In the genomic region with DNA sequence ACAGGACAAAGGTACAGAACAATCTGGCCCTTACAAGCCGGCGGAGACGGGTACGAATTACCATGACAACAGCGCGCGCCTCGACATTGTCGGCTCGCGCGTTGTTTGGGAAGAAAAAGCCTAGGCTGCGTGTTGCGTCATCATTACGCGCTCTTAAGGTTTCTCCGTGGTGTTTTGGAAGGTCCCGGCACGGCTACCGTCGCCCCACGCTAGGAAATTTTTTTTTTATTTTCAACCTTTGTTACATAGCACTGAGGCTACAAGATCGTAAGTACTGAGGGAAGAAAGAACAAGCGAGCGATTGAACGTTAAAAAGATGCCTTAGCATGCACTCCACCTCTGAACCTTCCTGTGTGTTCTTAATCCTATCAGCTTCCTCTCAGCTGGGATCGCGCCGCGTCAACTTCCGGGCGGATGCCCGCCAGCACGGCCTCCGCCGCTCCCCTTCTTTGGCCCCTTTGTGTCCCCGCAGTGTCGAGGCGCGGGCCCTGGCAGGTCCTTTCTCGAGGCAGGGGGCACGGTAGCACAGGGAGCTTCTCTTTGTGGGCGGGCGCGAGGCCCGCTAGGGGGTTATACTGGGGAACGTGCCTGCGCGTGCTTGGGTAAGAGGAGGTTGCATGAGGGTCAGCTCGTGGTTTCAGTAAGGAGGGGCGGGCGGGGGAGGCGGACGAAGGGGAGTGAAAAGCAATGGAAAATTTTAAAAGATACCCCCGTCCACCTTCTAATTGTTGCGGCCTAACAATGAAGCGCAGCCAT, we compare ENCODE assay signal across 8 cellular contexts. TPM values are rescaled to one million over a fixed set of nuclear protein-coding genes. Genes with fewer than 3 reads are reported as not detected.
DNase-seq lines count a peak whose midpoint lies in the region; ATAC-seq, FAIRE-seq and TF ChIP-seq lines count a peak whose summit lies in the region.

A gene with protein sequence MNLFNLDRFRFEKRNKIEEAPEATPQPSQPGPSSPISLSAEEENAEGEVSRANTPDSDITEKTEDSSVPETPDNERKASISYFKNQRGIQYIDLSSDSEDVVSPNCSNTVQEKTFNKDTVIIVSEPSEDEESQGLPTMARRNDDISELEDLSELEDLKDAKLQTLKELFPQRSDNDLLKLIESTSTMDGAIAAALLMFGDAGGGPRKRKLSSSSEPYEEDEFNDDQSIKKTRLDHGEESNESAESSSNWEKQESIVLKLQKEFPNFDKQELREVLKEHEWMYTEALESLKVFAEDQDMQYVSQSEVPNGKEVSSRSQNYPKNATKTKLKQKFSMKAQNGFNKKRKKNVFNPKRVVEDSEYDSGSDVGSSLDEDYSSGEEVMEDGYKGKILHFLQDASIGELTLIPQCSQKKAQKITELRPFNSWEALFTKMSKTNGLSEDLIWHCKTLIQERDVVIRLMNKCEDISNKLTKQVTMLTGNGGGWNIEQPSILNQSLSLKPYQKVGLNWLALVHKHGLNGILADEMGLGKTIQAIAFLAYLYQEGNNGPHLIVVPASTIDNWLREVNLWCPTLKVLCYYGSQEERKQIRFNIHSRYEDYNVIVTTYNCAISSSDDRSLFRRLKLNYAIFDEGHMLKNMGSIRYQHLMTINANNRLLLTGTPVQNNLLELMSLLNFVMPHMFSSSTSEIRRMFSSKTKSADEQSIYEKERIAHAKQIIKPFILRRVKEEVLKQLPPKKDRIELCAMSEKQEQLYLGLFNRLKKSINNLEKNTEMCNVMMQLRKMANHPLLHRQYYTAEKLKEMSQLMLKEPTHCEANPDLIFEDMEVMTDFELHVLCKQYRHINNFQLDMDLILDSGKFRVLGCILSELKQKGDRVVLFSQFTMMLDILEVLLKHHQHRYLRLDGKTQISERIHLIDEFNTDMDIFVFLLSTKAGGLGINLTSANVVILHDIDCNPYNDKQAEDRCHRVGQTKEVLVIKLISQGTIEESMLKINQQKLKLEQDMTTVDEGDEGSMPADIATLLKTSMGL (plus strand): TSS at position 397 of the 756 bp plus-strand sequence. CDS start 530 bp downstream, outside the sequence.

- H4K20me1 ChIP-seq in OCI-LY1 (ENCODE audit: insufficient read depth, low read length) (no peaks in the 10 kb centered on the region), endothelial cell of umbilical vein (replicated peaks; ENCODE audit: control insufficient read depth, extremely low read depth, insufficient read depth, low read length) (no peaks in the 10 kb centered on the region)

- dilution Hi-C loops in endothelial cell of umbilical vein (cut with MboI; ENCODE audit: extremely low pct_ligation_motif_present, low sequenced_read_pairs), result no loop called here

- CTCF ChIA-PET in Calu3 (lab: Charles Lee), result no interaction called here
- CTCF ChIA-PET in endothelial cell of umbilical vein (lab: Charles Lee), result no interaction called here

- no peaks in the 10 kb centered on the region for H3K27me3 ChIP-seq in HUES64 (ENCODE audit: insufficient read depth, low read length)
- H3K27me3 ChIP-seq in OCI-LY1 (ENCODE audit: insufficient read depth, low read length), result no peaks in the 10 kb centered on the region
- H3K27me3 ChIP-seq in endothelial cell of umbilical vein (ENCODE audit: control insufficient read depth in 2 of 2, insufficient read depth in 2 of 2, low read length in 2 of 2), result no peaks in the 10 kb centered on the region

- peaks cover 38% of the 10 kb centered on the region for H3K36me3 ChIP-seq in HUES64 (ENCODE audit: insufficient read depth, low read length)
- H3K36me3 ChIP-seq in OCI-LY1 (ENCODE audit: insufficient read depth, low read length), result peaks cover 33% of the 10 kb centered on the region
- H3K36me3 ChIP-seq in endothelial cell of umbilical vein (ENCODE audit: control insufficient read depth in 2 of 2, extremely low read depth in 1 of 2, insufficient read depth in 2 of 2, low read length in 2 of 2), result peaks cover under 1 to 5% of the 10 kb centered on the region in 2 experiments

- H3K27me3 Mint-ChIP-seq in Calu3 (ENCODE audit: unreplicated experiment), result no peaks in the 10 kb centered on the region

- POLR2A ChIA-PET in endothelial cell of umbilical vein (lab: Charles Lee), result interaction anchor here (0.6 to 0.7 kb wide), 3 partner anchors 111 to 911 kb away, joined by 3 to 4 read pairs (median 3); no protein-coding TSS in a partner anchor

- under 1% methylated on average over 56 of the region's 57 CpGs for WGBS in HUES64

- peak within 1 kb of the TSS; percentile 87 for H3K27ac ChIP-seq in HUES64 (ENCODE audit: low read depth, low read length)
- H3K27ac ChIP-seq in OCI-LY1 (ENCODE audit: low read depth, low read length, poor library complexity, severe bottlenecking), result peak within 1 kb of the TSS; percentile 83
- H3K27ac ChIP-seq in endothelial cell of umbilical vein (ENCODE audit: insufficient read depth, low read depth, low read length), result peak within 1 kb of the TSS; percentile 84

- peak within 1 kb of the TSS; percentile 98 for H3K27ac Mint-ChIP-seq in Calu3 (ENCODE audit: unreplicated experiment)

- BruUV-seq in Calu3 (replicated peaks; lab: Mats Ljungman, UMichigan) (no TSS peak), endothelial cell of umbilical vein (replicated peaks; lab: Mats Ljungman, UMichigan) (TSS peak; percentile 75)

- peaks cover 8% of the 10 kb centered on the region for H3K4me1 Mint-ChIP-seq in Calu3 (ENCODE audit: low read depth, unreplicated experiment)

- H3K4me2 ChIP-seq in OCI-LY1 (ENCODE audit: low read length) (peak within 1 kb of the TSS; percentile 93), endothelial cell of umbilical vein (ENCODE audit: insufficient read depth, low read length) (peak within 1 kb of the TSS; percentile 87)

- H2AFZ ChIP-seq in OCI-LY1 (ENCODE audit: low read length) (peak within 1 kb of the TSS; percentile 99), endothelial cell of umbilical vein (ENCODE audit: low read depth, low read length) (peak within 1 kb of the TSS; percentile 87)

- TF ChIP-seq POLR2A in endothelial cell of umbilical vein (IDR thresholded peaks at IDR 0.05; ENCODE audit: low read depth, low read length), result peak; percentile 85

- intact Hi-C loops in Calu3 (cut with micrococcal nuclease; ENCODE audit: unreplicated experiment) (no loop called here), endothelial cell of umbilical vein (cut with micrococcal nuclease) (loop anchor here (5.0 kb wide), 1 partner anchor 415 kb away; no protein-coding TSS in a partner anchor)

- H3K36me3 Mint-ChIP-seq in Calu3 (ENCODE audit: insufficient read depth, unreplicated experiment), result peaks cover 19% of the 10 kb centered on the region

- H3K4me1 ChIP-seq in HUES64 (ENCODE audit: insufficient read depth, low read length) (peaks cover 24% of the 10 kb centered on the region), OCI-LY1 (ENCODE audit: insufficient read depth, low read length, severe bottlenecking) (peaks cover 18% of the 10 kb centered on the region), endothelial cell of umbilical vein (ENCODE audit: control insufficient read depth, extremely low read depth, insufficient read depth, low read length) (peaks cover 19% of the 10 kb centered on the region)

- peak; percentile 72 for FAIRE-seq in endothelial cell of umbilical vein (lab: Jason Lieb, UNC)

- H3K9me2 ChIP-seq in OCI-LY1 (ENCODE audit: low read depth, low read length), result no peaks in the 10 kb centered on the region

- H3K79me2 ChIP-seq in OCI-LY1 (ENCODE audit: insufficient read depth, low read length) (peaks cover 22% of the 10 kb centered on the region), endothelial cell of umbilical vein (ENCODE audit: control insufficient read depth, insufficient read depth, low read length) (peaks cover 36% of the 10 kb centered on the region)

- H3K4me3 Mint-ChIP-seq in Calu3 (ENCODE audit: low read depth, unreplicated experiment), result peak within 1 kb of the TSS; percentile 97

- H3K9ac ChIP-seq in HUES64 (ENCODE audit: low read depth, low read length) (peak within 1 kb of the TSS; percentile 92), OCI-LY1 (ENCODE audit: low read length) (peak within 1 kb of the TSS; percentile 81), endothelial cell of umbilical vein (replicated peaks; ENCODE audit: extremely low read depth, insufficient read depth, low read length) (peak within 1 kb of the TSS; percentile 90)

- peaks cover 2% of the 10 kb centered on the region for H3K9me1 ChIP-seq in endothelial cell of umbilical vein (replicated peaks; ENCODE audit: control insufficient read depth, extremely low read depth, insufficient read depth, low read length)

- DNase-seq in Calu3 (peak; percentile 80), endothelial cell of umbilical vein (ENCODE audit: low read depth, low spot score) (peak; percentile 96), midbrain (lab: John Stamatoyannopoulos, UW) (peak; percentile 91)
- DNase-seq in activated CD8-positive, alpha-beta memory T cell treated with anti-CD3 and anti-CD28 coated beads, Interleukin-2, amount 50 U/mL, for 4 hours, result peak; percentile 88
- peak; percentile 69 to 75 for DNase-seq in stimulated activated CD8-positive, alpha-beta memory T cell treated with anti-CD3 and anti-CD28 coated beads, Interleukin-2, amount 100 ng/mL, for 1 hour (ENCODE audit: low read depth in 2 of 2)

- no peaks in the 10 kb centered on the region for H3F3A ChIP-seq in OCI-LY1 (ENCODE audit: insufficient read depth, low read length)

- 0 out of 2 replicates have a peak, but pooled peaks cover under 1% of the 10 kb centered on the region for H3K9me3 ChIP-seq in HUES64 (ENCODE audit: insufficient read depth, low read depth, low read length)
- H3K9me3 ChIP-seq in OCI-LY1 (ENCODE audit: low read length), result peaks cover under 1% of the 10 kb centered on the region; the same call in 1 of the 2 replicates
- H3K9me3 ChIP-seq in endothelial cell of umbilical vein (replicated peaks; ENCODE audit: control insufficient read depth, insufficient read depth, low read length), result no peaks in the 10 kb centered on the region

- peak; percentile 94 for ATAC-seq in GM21447 (IDR thresholded peaks at IDR 0.05; ENCODE audit: unreplicated experiment)

- TF ChIP-seq CTCF in Calu3 (IDR thresholded peaks at IDR 0.05; ENCODE audit: unreplicated experiment) (no peak), OCI-LY1 (IDR thresholded peaks at IDR 0.05; ENCODE audit: low read length) (no peak; the same call in 1 of the 2 replicates), endothelial cell of umbilical vein (IDR thresholded peaks at IDR 0.05; ENCODE audit: extremely low read depth in 1 of 2, insufficient read depth in 1 of 2, low read depth in 1 of 2, low read length in 2 of 2) (no peak)

- H3K4me3 ChIP-seq in HUES64 (ENCODE audit: low read length) (peak within 1 kb of the TSS; percentile 75), OCI-LY1 (ENCODE audit: low read depth, low read length, poor library complexity, severe bottlenecking) (peak within 1 kb of the TSS; percentile 78), endothelial cell of umbilical vein (replicated peaks in 1 of 3; ENCODE audit: insufficient read depth in 1 of 3, low read depth in 1 of 3, low read length in 3 of 3) (peak within 1 kb of the TSS; percentile 8 to 78 (median 72))

- H3K9me3 Mint-ChIP-seq in Calu3 (ENCODE audit: low read depth, unreplicated experiment), result no peaks in the 10 kb centered on the region

RNA-seq across cellular contexts. Expression of the gene that starts here (rescaled TPM):
- total RNA-seq in Calu3 (2022), result 15.8 and 19.2 TPM in 2 replicates
- polyA plus RNA-seq in HUES64 (2013, experiment 1 of 2), result 59.3 TPM
- polyA plus RNA-seq in HUES64 (2013, experiment 2 of 2), result 56.4 TPM
- 34.8 and 35.5 TPM in 2 replicates for total RNA-seq in endothelial cell of umbilical vein
- 11.4 and 15.5 TPM in 2 replicates for polyA plus RNA-seq in endothelial cell of umbilical vein
- polyA plus RNA-seq in endothelial cell of umbilical vein (2011; cell fraction: cytosol; rRNA removed), result 11.8 and 13.0 TPM in 2 replicates
- 49.6 and 66.1 TPM in 2 replicates for polyA plus RNA-seq in endothelial cell of umbilical vein (2011; cell fraction: nucleus; rRNA removed)
- 16.4 and 24.6 TPM in 2 replicates for polyA plus RNA-seq in endothelial cell of umbilical vein (2012)
- 26.9 and 29.1 TPM in 2 replicates for polyA minus RNA-seq in endothelial cell of umbilical vein
- polyA minus RNA-seq in endothelial cell of umbilical vein (2011; cell fraction: cytosol; rRNA and poly(A)+ RNA removed), result 9.7 TPM
- polyA minus RNA-seq in endothelial cell of umbilical vein (2011; cell fraction: nucleus; rRNA and poly(A)+ RNA removed), result 55.2 and 91.6 TPM in 2 replicates

Comparison
In these comparisons a context has a peak if more than half of its experiments do, and no peak if none do; other contexts are left out.
1. Peak in every context shown above with its lines: DNase-seq, ATAC-seq, H3K4me3 ChIP-seq and H3K27ac ChIP-seq.